1 cellular context compared by ENCODE assay signal in the genomic region with DNA sequence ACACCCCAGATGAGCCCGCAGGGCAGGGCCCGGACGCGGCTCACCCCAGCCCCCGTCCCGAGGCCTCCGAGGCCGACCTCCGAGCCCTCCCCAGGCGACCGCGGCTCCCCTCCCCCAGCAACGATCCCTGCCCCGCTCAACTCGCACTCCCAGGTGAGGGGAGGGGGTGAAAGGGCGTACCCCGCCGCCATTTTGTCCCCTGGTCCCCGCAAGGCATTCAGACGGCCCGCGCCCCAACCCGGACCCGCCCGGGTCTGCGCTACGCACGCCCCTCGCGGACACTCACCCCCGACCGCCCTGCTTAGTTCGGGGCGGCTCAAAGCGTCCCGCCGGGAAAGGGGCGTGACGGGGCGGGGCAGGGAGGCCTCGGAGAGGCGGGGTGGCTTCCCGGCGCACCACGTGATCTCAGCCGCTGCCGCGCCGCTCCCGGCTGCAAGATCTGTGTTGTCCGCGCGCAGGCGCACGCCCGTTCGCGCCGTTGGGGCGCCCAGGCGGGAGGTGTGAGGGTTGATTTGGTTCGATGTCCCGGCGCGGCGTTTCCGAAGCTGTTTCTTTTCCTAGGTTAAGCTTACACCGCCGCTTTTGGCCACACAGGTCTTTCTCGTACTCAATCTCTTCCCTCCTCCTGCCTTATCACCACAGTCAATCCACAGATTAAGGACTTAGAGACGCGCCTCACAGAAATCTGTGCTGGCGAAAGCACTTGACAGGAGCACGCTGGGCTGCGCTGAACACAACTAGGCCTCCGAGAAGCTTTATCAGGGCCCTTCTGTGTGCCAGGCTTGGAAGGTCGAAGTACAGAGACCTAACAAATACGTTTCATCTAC.
TF ChIP-seq lines count a peak whose summit lies in the region.

A gene with protein sequence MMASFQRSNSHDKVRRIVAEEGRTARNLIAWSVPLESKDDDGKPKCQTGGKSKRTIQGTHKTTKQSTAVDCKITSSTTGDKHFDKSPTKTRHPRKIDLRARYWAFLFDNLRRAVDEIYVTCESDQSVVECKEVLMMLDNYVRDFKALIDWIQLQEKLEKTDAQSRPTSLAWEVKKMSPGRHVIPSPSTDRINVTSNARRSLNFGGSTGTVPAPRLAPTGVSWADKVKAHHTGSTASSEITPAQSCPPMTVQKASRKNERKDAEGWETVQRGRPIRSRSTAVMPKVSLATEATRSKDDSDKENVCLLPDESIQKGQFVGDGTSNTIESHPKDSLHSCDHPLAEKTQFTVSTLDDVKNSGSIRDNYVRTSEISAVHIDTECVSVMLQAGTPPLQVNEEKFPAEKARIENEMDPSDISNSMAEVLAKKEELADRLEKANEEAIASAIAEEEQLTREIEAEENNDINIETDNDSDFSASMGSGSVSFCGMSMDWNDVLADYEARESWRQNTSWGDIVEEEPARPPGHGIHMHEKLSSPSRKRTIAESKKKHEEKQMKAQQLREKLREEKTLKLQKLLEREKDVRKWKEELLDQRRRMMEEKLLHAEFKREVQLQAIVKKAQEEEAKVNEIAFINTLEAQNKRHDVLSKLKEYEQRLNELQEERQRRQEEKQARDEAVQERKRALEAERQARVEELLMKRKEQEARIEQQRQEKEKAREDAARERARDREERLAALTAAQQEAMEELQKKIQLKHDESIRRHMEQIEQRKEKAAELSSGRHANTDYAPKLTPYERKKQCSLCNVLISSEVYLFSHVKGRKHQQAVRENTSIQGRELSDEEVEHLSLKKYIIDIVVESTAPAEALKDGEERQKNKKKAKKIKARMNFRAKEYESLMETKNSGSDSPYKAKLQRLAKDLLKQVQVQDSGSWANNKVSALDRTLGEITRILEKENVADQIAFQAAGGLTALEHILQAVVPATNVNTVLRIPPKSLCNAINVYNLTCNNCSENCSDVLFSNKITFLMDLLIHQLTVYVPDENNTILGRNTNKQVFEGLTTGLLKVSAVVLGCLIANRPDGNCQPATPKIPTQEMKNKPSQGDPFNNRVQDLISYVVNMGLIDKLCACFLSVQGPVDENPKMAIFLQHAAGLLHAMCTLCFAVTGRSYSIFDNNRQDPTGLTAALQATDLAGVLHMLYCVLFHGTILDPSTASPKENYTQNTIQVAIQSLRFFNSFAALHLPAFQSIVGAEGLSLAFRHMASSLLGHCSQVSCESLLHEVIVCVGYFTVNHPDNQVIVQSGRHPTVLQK (N-terminal part only) (minus strand): TSS at position 328 of the 827 bp plus-strand sequence. CDS start 21,523 bp downstream, outside the sequence.

TF ChIP-seq in HepG2, 621 proteins besides CTCF, POLR2A, EP300 and RAD21 (continued from another document and continues in another):
- TF ChIP-seq, protein P1, sequence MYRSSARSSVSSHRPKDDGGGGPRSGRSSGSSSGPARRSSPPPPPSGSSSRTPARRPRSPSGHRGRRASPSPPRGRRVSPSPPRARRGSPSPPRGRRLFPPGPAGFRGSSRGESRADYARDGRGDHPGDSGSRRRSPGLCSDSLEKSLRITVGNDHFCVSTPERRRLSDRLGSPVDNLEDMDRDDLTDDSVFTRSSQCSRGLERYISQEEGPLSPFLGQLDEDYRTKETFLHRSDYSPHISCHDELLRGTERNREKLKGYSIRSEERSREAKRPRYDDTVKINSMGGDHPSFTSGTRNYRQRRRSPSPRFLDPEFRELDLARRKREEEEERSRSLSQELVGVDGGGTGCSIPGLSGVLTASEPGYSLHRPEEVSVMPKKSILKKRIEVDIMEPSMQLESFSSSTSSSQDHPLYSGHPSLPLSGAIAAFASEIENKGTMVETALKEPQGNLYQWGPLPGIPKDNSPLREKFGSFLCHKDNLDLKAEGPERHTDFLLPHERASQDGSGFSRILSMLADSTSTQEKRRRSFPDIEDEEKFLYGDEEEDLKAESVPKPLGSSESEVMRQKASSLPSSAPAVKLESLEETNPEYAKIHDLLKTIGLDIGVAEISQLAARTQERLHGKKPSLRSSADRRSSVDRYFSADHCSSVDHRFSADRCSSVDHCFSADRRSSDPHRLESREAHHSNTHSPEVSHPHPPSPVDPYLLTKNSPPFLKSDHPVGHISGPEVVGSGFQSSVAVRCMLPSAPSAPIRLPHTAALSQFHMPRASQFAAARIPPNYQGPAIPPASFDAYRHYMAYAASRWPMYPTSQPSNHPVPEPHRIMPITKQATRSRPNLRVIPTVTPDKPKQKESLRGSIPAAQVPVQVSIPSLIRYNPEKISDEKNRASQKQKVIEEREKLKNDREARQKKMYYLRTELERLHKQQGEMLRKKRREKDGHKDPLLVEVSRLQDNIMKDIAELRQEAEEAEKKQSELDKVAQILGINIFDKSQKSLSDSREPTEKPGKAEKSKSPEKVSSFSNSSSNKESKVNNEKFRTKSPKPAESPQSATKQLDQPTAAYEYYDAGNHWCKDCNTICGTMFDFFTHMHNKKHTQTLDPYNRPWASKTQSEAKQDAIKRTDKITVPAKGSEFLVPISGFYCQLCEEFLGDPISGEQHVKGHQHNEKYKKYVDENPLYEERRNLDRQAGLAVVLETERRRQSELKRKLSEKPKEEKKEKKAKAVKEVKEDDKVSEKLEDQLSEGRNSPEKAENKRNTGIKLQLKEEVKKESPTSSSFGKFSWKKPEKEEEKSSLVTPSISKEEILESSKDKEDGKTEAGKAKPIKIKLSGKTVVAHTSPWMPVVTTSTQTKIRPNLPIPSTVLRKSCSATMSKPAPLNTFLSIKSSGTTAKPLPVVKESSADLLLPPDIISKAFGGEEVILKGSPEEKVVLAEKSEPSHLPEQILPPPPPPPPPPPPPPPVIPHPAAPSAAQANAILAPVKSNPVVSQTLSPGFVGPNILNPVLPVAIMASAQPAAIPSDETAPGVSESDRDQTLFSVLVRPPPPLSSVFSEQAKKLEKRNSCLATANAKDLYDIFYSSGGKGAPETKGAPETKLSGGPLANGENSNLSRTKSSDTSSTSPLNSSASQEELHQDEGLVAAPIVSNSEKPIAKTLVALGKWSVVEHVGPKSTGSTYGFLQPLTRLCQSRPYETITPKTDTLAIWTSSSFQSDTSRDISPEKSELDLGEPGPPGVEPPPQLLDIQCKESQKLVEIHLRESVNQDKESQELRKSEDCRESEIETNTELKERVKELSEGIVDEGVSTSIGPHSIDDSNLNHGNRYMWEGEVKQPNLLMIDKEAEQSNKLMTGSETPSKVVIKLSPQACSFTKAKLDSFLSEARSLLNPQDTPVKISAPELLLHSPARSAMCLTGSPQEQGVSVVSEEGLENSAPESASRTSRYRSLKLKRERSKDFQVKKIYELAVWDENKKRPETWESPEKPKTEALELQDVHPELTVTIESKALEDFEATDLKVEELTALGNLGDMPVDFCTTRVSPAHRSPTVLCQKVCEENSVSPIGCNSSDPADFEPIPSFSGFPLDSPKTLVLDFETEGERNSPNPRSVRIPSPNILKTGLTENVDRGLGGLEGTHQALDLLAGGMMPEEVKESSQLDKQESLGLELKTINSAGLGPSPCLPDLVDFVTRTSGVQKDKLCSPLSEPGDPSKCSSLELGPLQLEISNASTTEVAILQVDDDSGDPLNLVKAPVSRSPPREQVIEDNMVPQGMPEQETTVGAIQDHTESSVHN (CRISPR knock-in tag; IDR thresholded peaks at IDR 0.05): peak; percentile 95
- no peak for TF ChIP-seq PAF1 (CRISPR knock-in tag; IDR thresholded peaks at IDR 0.05)
- peak; percentile 56; the same call in 1 of the 2 replicates for TF ChIP-seq CBX5 (CRISPR knock-in tag; IDR thresholded peaks at IDR 0.05; ENCODE audit: borderline replicate concordance)
- TF ChIP-seq MLLT10 (CRISPR knock-in tag; IDR thresholded peaks at IDR 0.05): no peak
- TF ChIP-seq ZNF124 (CRISPR knock-in tag; IDR thresholded peaks at IDR 0.05): peak; percentile 58; the same call in 1 of the 2 replicates
- TF ChIP-seq TARDBP (CRISPR knock-in tag; IDR thresholded peaks at IDR 0.05): no peak
- no peak for TF ChIP-seq DNMT3B (CRISPR knock-in tag; conservative IDR thresholded peaks at IDR 0.05)
- TF ChIP-seq, protein P2, sequence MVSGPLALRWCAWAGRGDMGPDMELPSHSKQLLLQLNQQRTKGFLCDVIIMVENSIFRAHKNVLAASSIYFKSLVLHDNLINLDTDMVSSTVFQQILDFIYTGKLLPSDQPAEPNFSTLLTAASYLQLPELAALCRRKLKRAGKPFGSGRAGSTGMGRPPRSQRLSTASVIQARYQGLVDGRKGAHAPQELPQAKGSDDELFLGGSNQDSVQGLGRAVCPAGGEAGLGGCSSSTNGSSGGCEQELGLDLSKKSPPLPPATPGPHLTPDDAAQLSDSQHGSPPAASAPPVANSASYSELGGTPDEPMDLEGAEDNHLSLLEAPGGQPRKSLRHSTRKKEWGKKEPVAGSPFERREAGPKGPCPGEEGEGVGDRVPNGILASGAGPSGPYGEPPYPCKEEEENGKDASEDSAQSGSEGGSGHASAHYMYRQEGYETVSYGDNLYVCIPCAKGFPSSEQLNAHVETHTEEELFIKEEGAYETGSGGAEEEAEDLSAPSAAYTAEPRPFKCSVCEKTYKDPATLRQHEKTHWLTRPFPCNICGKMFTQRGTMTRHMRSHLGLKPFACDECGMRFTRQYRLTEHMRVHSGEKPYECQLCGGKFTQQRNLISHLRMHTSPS (CRISPR knock-in tag; IDR thresholded peaks at IDR 0.05; ENCODE audit: low read depth): peak; percentile 53; the same call in 1 of the 2 replicates
- peak; percentile 91 for TF ChIP-seq BORCS8-MEF2B (CRISPR knock-in tag; IDR thresholded peaks at IDR 0.05)
- peak; percentile 86 for TF ChIP-seq ZNF749 (CRISPR knock-in tag; IDR thresholded peaks at IDR 0.05; ENCODE audit: borderline replicate concordance)
- peak; percentile 71; the same call in 1 of the 2 replicates for TF ChIP-seq ZNF235 (CRISPR knock-in tag; IDR thresholded peaks at IDR 0.05; ENCODE audit: borderline replicate concordance)
- no peak for TF ChIP-seq U2AF2 (IDR thresholded peaks at IDR 0.05; ENCODE audit: low read depth, low read length)
- TF ChIP-seq TBP (CRISPR knock-in tag; IDR thresholded peaks at IDR 0.05): no peak
- TF ChIP-seq, protein P3, sequence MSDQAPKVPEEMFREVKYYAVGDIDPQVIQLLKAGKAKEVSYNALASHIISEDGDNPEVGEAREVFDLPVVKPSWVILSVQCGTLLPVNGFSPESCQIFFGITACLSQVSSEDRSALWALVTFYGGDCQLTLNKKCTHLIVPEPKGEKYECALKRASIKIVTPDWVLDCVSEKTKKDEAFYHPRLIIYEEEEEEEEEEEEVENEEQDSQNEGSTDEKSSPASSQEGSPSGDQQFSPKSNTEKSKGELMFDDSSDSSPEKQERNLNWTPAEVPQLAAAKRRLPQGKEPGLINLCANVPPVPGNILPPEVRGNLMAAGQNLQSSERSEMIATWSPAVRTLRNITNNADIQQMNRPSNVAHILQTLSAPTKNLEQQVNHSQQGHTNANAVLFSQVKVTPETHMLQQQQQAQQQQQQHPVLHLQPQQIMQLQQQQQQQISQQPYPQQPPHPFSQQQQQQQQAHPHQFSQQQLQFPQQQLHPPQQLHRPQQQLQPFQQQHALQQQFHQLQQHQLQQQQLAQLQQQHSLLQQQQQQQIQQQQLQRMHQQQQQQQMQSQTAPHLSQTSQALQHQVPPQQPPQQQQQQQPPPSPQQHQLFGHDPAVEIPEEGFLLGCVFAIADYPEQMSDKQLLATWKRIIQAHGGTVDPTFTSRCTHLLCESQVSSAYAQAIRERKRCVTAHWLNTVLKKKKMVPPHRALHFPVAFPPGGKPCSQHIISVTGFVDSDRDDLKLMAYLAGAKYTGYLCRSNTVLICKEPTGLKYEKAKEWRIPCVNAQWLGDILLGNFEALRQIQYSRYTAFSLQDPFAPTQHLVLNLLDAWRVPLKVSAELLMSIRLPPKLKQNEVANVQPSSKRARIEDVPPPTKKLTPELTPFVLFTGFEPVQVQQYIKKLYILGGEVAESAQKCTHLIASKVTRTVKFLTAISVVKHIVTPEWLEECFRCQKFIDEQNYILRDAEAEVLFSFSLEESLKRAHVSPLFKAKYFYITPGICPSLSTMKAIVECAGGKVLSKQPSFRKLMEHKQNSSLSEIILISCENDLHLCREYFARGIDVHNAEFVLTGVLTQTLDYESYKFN (CRISPR knock-in tag; conservative IDR thresholded peaks at IDR 0.05): no peak; the same call in none of the 2 replicates
- no peak for TF ChIP-seq NONO (IDR thresholded peaks at IDR 0.05)
- no peak for TF ChIP-seq NONO (CRISPR knock-in tag; conservative IDR thresholded peaks at IDR 0.05)
- TF ChIP-seq FOXA3 (CRISPR knock-in tag; IDR thresholded peaks at IDR 0.05): 0 out of 2 replicates have a peak, but pooled peaks have one; percentile 20
- peak; percentile 94; the same call in 1 of the 2 replicates for TF ChIP-seq ZNF782 (CRISPR knock-in tag; IDR thresholded peaks at IDR 0.05; ENCODE audit: borderline replicate concordance)
- peak; percentile 33; the same call in 1 of the 2 replicates for TF ChIP-seq SALL2 (CRISPR knock-in tag; IDR thresholded peaks at IDR 0.05)
- peak; percentile 89 for TF ChIP-seq ZNF891 (CRISPR knock-in tag; IDR thresholded peaks at IDR 0.05)
- TF ChIP-seq MXI1 (IDR thresholded peaks at IDR 0.05; ENCODE audit: borderline replicate concordance, low read depth, low read length): peak; percentile 80; the same call in 1 of the 3 replicates
- TF ChIP-seq ZNF772 (CRISPR knock-in tag; IDR thresholded peaks at IDR 0.05): 0 out of 2 replicates have a peak, but pooled peaks have one; percentile 57
- peak; percentile 76; the same call in 1 of the 2 replicates for TF ChIP-seq ZNF75D (CRISPR knock-in tag; IDR thresholded peaks at IDR 0.05; ENCODE audit: borderline replicate concordance)
- TF ChIP-seq ZNF383 (CRISPR knock-in tag; IDR thresholded peaks at IDR 0.05; ENCODE audit: borderline replicate concordance): peak; percentile 87; the same call in 1 of the 2 replicates
- TF ChIP-seq TAF15 (IDR thresholded peaks at IDR 0.05; ENCODE audit: low read depth, low read length, poor library complexity, severe bottlenecking): no peak
- peak; percentile 86 for TF ChIP-seq SMAD9 (CRISPR knock-in tag; IDR thresholded peaks at IDR 0.05)
- no peak for TF ChIP-seq DDIT3 (CRISPR knock-in tag; IDR thresholded peaks at IDR 0.05)
- no peak for TF ChIP-seq ADNP (CRISPR knock-in tag; IDR thresholded peaks at IDR 0.05)
- TF ChIP-seq ZFP82 (CRISPR knock-in tag; IDR thresholded peaks at IDR 0.05; ENCODE audit: borderline replicate concordance): peak; percentile 71; the same call in 1 of the 2 replicates
- peak; percentile 95 for TF ChIP-seq MEIS1 (CRISPR knock-in tag; IDR thresholded peaks at IDR 0.05; ENCODE audit: borderline replicate concordance)
- TF ChIP-seq FOXP1 (IDR thresholded peaks at IDR 0.05): no peak
- peak; percentile 30; the same call in 1 of the 2 replicates for TF ChIP-seq FOXP1 (CRISPR knock-in tag; IDR thresholded peaks at IDR 0.05)
- peak; percentile 95 for TF ChIP-seq ERF (CRISPR knock-in tag; IDR thresholded peaks at IDR 0.05)
- no peak; the same call in 1 of the 2 replicates for TF ChIP-seq HBP1 (CRISPR knock-in tag; IDR thresholded peaks at IDR 0.05; ENCODE audit: low read depth)
- TF ChIP-seq MZF1 (CRISPR knock-in tag; IDR thresholded peaks at IDR 0.05; ENCODE audit: borderline replicate concordance): no peak
- no peak; the same call in 1 of the 2 replicates for TF ChIP-seq ZMYM3 (CRISPR knock-in tag; IDR thresholded peaks at IDR 0.05)
- TF ChIP-seq NFE2L1 (CRISPR knock-in tag; IDR thresholded peaks at IDR 0.05; ENCODE audit: borderline replicate concordance): peak; percentile 84; the same call in 1 of the 2 replicates
- TF ChIP-seq ZNF501 (CRISPR knock-in tag; IDR thresholded peaks at IDR 0.05): peak; percentile 85
